In the genomic region with DNA sequence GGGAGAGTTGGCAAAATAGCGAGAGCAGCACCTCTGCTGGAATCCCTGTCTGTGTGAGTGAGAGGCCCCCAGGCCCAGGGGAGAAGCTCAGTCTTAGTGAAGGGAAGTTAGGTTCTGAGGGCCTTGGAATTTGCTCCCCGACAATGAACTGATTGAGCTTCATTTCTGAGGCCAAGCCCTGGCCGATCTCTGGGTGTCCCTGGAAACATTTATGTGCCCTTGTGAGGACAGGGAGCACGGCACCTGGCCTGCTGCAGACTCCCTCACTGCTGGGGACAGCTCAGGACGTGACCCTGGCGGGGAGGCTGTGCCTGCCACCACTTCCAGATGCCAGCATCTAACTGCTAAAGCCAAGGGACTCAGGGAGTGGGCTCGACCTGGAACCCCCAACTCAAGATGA, we compare ENCODE assay signal across 25 cellular contexts. TPM values are rescaled to one million over a fixed set of nuclear protein-coding genes. Genes with fewer than 3 reads are reported as not detected.
"Had no signal": no experiment of that assay in that cellular context is flagged by ENCODE, and none has a peak within 500 bp of the region (broad histone marks: within the 10 kb centered on the region; RNA-seq: fewer than 3 reads in every experiment).

No MANE protein-coding gene starts in this region.

- H3K4me1 ChIP-seq: pancreas, prostate gland, right atrium auricular region, right lobe of liver, sigmoid colon, stomach, thyroid gland, tibial nerve, upper lobe of left lung, vagina had no signal

- H3K9me3 ChIP-seq: pancreas, prostate gland, right atrium auricular region, right lobe of liver, sigmoid colon, stomach, thoracic aorta, thyroid gland, tibial nerve, upper lobe of left lung, vagina had no signal

- H3K27me3 ChIP-seq: pancreas, right atrium auricular region, right lobe of liver, thyroid gland, tibial nerve, upper lobe of left lung, vagina had no signal

- ATAC-seq: naive thymus-derived CD4-positive, alpha-beta T cell; pancreas; right lobe of liver; stimulated activated effector memory CD8-positive, alpha-beta T cell treated with anti-CD3 and anti-CD28 coated beads, Interleukin-12 subunit alpha, Interleukin-12 subunit beta, amount 100 ng/mL, for 72 hours; stimulated activated naive B cell treated with anti-CD40 and anti-IgM and Interleukin-4, amounts not matched to agents 10 μg/mL and 1 μg/mL and 100 μg/mL, for 72 hours had no signal

- FAIRE-seq: pancreas, small intestine had no signal

- H3K36me3 ChIP-seq: pancreas, prostate gland, right atrium auricular region, right lobe of liver, sigmoid colon, thoracic aorta, thyroid gland, tibial nerve, upper lobe of left lung, vagina had no signal

- H3K27ac Mint-ChIP-seq: naive thymus-derived CD4-positive, alpha-beta T cell; nephron; stimulated activated effector memory CD8-positive, alpha-beta T cell treated with anti-CD3 and anti-CD28 coated beads, Interleukin-12 subunit alpha, Interleukin-12 subunit beta, amount 100 ng/mL, for 72 hours; stimulated activated naive B cell treated with anti-CD40 and anti-IgM and Interleukin-4, amounts not matched to agents 10 μg/mL and 1 μg/mL and 100 μg/mL, for 72 hours; stimulated activated naive CD8-positive, alpha-beta T cell treated with anti-CD3 and anti-CD28 coated beads, Interleukin-15, Interleukin-2, amounts not matched to agents 100 ng/mL and 50 ng/mL, for 24 hours had no signal

- H3K36me3 Mint-ChIP-seq: naive thymus-derived CD4-positive, alpha-beta T cell; stimulated activated effector memory CD8-positive, alpha-beta T cell treated with anti-CD3 and anti-CD28 coated beads, Interleukin-12 subunit alpha, Interleukin-12 subunit beta, amount 100 ng/mL, for 72 hours; stimulated activated naive B cell treated with anti-CD40 and anti-IgM and Interleukin-4, amounts not matched to agents 10 μg/mL and 1 μg/mL and 100 μg/mL, for 72 hours had no signal

- H3K9me3 Mint-ChIP-seq: naive thymus-derived CD4-positive, alpha-beta T cell; stimulated activated effector memory CD8-positive, alpha-beta T cell treated with anti-CD3 and anti-CD28 coated beads, Interleukin-12 subunit alpha, Interleukin-12 subunit beta, amount 100 ng/mL, for 72 hours; stimulated activated naive B cell treated with anti-CD40 and anti-IgM and Interleukin-4, amounts not matched to agents 10 μg/mL and 1 μg/mL and 100 μg/mL, for 72 hours; stimulated activated naive CD8-positive, alpha-beta T cell treated with anti-CD3 and anti-CD28 coated beads, Interleukin-15, Interleukin-2, amounts not matched to agents 100 ng/mL and 50 ng/mL, for 24 hours had no signal

- H3K4me3 ChIP-seq: pancreas, prostate gland, right atrium auricular region, right lobe of liver, sigmoid colon, stomach, thoracic aorta, thyroid gland, tibial nerve, upper lobe of left lung, vagina had no signal

- H3K27ac ChIP-seq: pancreas, prostate gland, right atrium auricular region, right lobe of liver, sigmoid colon, stomach, thoracic aorta, thyroid gland, tibial nerve, upper lobe of left lung, vagina had no signal

- H3K4me1 Mint-ChIP-seq: nephron had no signal

- DNase-seq: naive thymus-derived CD4-positive, alpha-beta T cell; occipital lobe; pancreas; retina; right lobe of liver; sigmoid colon; small intestine; stimulated activated CD4-positive, alpha-beta T cell treated with anti-CD3 and anti-CD28 coated beads, Interleukin-15, amount 100 ng/mL, for 24 hours; stimulated activated CD4-positive, alpha-beta T cell treated with anti-CD3 and anti-CD28 coated beads, Interleukin-2, amount 100 ng/mL, for 24 hours; stimulated activated CD4-positive, alpha-beta T cell treated with anti-CD3 and anti-CD28 coated beads, Interleukin-2, amount 100 ng/mL, for 48 hours; stimulated activated CD4-positive, alpha-beta T cell treated with anti-CD3 and anti-CD28 coated beads, Interleukin-4, amount 100 ng/mL, for 24 hours; stimulated activated naive B cell treated with anti-CD40 and anti-IgM and Interleukin-4, amounts not matched to agents 10 μg/mL and 1 μg/mL and 100 μg/mL, for 72 hours; stimulated activated naive CD4-positive, alpha-beta T cell treated with Interleukin-2 at 50 U/mL for 16 hours; stomach; thyroid gland; trophoblast cell; upper lobe of left lung had no signal

- H3K4me3 Mint-ChIP-seq: naive thymus-derived CD4-positive, alpha-beta T cell; nephron; stimulated activated effector memory CD8-positive, alpha-beta T cell treated with anti-CD3 and anti-CD28 coated beads, Interleukin-12 subunit alpha, Interleukin-12 subunit beta, amount 100 ng/mL, for 72 hours; stimulated activated naive B cell treated with anti-CD40 and anti-IgM and Interleukin-4, amounts not matched to agents 10 μg/mL and 1 μg/mL and 100 μg/mL, for 72 hours; stimulated activated naive CD8-positive, alpha-beta T cell treated with anti-CD3 and anti-CD28 coated beads, Interleukin-15, Interleukin-2, amounts not matched to agents 100 ng/mL and 50 ng/mL, for 24 hours had no signal

RNA-seq across cellular contexts. Expression of gene ARHGAP8, which starts 52.0 kb away (rescaled TPM):
- polyA plus RNA-seq: naive thymus-derived CD4-positive, alpha-beta T cell had no signal
